Comparison of ENCODE assay signal across 1 cellular context in the genomic region with DNA sequence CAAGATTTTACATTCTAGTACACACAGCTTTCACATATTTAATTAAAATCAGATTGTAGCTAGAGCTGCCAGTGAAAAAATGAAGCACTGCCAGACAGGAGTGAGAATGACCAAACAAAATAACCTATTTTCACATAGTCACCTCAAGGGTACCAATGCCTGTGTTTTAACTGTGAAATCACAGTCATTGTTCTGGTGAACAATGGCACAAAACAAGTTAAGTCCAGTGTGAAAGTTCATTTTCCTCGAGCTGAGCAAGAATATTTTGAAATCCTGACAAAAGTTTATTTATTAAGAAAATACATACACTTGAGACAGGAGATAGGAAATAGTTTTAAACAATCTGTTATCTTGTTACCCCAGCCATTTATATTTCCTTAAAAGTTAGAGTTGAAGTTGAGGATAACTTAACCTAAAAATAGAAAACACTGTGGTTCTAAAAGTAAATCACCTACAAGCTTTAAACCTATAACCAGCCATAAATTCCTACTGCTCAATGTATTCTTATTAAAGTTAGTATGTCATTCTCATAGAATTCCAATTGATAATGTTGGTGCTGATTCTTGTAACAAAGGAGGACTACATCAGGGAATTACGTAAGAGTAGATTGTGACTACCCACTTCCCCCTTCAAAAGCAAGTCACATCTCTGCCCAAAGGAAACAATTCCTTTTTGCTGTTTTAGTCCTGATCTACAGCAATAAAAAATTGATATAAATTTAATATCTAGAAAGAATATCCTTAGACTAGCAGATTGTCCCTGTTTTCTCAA.
TF ChIP-seq lines count a peak whose summit lies in the region.

No MANE protein-coding gene starts in this region.

TF ChIP-seq in WTC11, 78 proteins besides CTCF, POLR2A, EP300 and RAD21 (continued from another document):
- TF ChIP-seq, protein P1, sequence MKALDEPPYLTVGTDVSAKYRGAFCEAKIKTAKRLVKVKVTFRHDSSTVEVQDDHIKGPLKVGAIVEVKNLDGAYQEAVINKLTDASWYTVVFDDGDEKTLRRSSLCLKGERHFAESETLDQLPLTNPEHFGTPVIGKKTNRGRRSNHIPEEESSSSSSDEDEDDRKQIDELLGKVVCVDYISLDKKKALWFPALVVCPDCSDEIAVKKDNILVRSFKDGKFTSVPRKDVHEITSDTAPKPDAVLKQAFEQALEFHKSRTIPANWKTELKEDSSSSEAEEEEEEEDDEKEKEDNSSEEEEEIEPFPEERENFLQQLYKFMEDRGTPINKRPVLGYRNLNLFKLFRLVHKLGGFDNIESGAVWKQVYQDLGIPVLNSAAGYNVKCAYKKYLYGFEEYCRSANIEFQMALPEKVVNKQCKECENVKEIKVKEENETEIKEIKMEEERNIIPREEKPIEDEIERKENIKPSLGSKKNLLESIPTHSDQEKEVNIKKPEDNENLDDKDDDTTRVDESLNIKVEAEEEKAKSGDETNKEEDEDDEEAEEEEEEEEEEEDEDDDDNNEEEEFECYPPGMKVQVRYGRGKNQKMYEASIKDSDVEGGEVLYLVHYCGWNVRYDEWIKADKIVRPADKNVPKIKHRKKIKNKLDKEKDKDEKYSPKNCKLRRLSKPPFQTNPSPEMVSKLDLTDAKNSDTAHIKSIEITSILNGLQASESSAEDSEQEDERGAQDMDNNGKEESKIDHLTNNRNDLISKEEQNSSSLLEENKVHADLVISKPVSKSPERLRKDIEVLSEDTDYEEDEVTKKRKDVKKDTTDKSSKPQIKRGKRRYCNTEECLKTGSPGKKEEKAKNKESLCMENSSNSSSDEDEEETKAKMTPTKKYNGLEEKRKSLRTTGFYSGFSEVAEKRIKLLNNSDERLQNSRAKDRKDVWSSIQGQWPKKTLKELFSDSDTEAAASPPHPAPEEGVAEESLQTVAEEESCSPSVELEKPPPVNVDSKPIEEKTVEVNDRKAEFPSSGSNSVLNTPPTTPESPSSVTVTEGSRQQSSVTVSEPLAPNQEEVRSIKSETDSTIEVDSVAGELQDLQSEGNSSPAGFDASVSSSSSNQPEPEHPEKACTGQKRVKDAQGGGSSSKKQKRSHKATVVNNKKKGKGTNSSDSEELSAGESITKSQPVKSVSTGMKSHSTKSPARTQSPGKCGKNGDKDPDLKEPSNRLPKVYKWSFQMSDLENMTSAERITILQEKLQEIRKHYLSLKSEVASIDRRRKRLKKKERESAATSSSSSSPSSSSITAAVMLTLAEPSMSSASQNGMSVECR (CRISPR knock-in tag; IDR thresholded peaks at IDR 0.05; ENCODE audit: borderline replicate concordance) = no peak
- TF ChIP-seq TEAD4 (CRISPR knock-in tag; IDR thresholded peaks at IDR 0.05) (no peak), IRF1 (CRISPR knock-in tag; IDR thresholded peaks at IDR 0.05) (no peak)
- TF ChIP-seq, protein P2, sequence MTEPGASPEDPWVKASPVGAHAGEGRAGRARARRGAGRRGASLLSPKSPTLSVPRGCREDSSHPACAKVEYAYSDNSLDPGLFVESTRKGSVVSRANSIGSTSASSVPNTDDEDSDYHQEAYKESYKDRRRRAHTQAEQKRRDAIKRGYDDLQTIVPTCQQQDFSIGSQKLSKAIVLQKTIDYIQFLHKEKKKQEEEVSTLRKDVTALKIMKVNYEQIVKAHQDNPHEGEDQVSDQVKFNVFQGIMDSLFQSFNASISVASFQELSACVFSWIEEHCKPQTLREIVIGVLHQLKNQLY (CRISPR knock-in tag; IDR thresholded peaks at IDR 0.05) = no peak
